10 cellular contexts compared by ENCODE assay signal in the genomic region with DNA sequence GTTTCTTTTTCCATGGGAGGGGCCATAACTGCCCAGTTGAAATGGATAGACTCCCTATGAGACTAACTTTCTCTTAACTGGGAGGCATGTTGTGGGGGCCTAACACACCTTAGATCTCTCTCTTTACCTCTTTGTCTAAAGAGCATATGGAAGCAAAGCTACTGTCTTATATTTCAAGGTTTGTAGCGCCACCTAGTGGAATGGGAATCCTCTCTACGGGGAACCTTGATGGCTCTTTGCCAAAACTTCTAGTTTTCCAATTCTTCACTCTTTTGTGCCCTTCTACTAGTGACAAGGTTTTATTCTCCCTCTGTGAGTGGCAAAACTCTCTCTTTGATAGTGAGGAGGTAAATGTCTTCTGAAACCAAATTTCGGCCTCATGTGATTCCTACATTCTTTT.
A peak's percentile ranks its signal among the peaks of the same experiment; 100 is the strongest.
DNase-seq lines count a peak whose midpoint lies in the region; ATAC-seq and TF ChIP-seq lines count a peak whose summit lies in the region.
"Had no signal": no experiment of that assay in that cellular context is flagged by ENCODE, and none has a peak within 500 bp of the region (broad histone marks: within the 10 kb centered on the region; RNA-seq: fewer than 3 reads in every experiment).

No MANE protein-coding gene starts in this region.

- H3K4me3 ChIP-seq in choroid plexus epithelial cell (ENCODE audit: low read depth, low read length) (no peak overlapping the region), H7 (ENCODE audit: insufficient read depth, low read depth, low read length) (no peak overlapping the region)

- peak; percentile 38 for TF ChIP-seq CTCF in choroid plexus epithelial cell (conservative IDR thresholded peaks at IDR 0.05; ENCODE audit: low read depth, low read length)

- peak; percentile 60 for ATAC-seq in GM18502 (IDR thresholded peaks at IDR 0.05; ENCODE audit: poor library complexity, unreplicated experiment)

- DNase-seq in ACHN = peak; percentile 57
- peak; percentile 70 for DNase-seq in NAMALWA (ENCODE audit: low spot score)
- DNase-seq in choroid plexus epithelial cell (ENCODE audit: low read depth) = peak; percentile 48
- DNase-seq in H7 = no peak
- DNase-seq in activated naive CD4-positive, alpha-beta T cell treated with anti-CD3 and anti-CD28 coated beads, Interleukin-2, amount 50 U/mL, for 16 hours = no peak
- no peak for DNase-seq in NCI-H2081 treated with DMSO at 0.1 percent for 48 hours (lab: John Stamatoyannopoulos, UW)
- DNase-seq in 8988T = no peak
- DNase-seq: NCI-H1417 treated with DMSO at 0.1 percent for 48 hours, T-helper 9 cell had no signal

- no peaks in the 10 kb centered on the region for H3K27me3 ChIP-seq in H7 (ENCODE audit: control insufficient read depth, insufficient read depth, low read length)

- in situ Hi-C loops in ACHN (cut with HindIII; ENCODE audit: low pct_ligation_motif_present, low pct_unique_long_range_greater_than_20kb, low sequenced_read_pairs) = no loop called here

- H3K36me3 ChIP-seq in H7 (replicated peaks; ENCODE audit: control insufficient read depth, insufficient read depth, low read length) = no peaks in the 10 kb centered on the region

Comparison
In these comparisons a context has a peak if more than half of its experiments do, and no peak if none do; other contexts are left out.
1. DNase-seq: peak in ACHN (single experiment), NAMALWA (single experiment) and choroid plexus epithelial cell (single experiment); none in H7 (single experiment), activated naive CD4-positive, alpha-beta T cell treated with anti-CD3 and anti-CD28 coated beads, Interleukin-2, amount 50 U/mL, for 16 hours (single experiment), NCI-H2081 treated with DMSO at 0.1 percent for 48 hours (single experiment) and 8988T (single experiment).